Comparison of ENCODE assay signal across 4 cellular contexts in genomic region chr17:46953191-46953590, GRCh38. TPM values are rescaled to one million over a fixed set of nuclear protein-coding genes. Genes with fewer than 3 reads are reported as not detected.
"Had no signal": no experiment of that assay in that cellular context is flagged by ENCODE, and none has a peak within 500 bp of the region (broad histone marks: within the 10 kb centered on the region; RNA-seq: fewer than 3 reads in every experiment).

No MANE protein-coding gene starts in this region.

RNA-seq across cellular contexts. Expression of gene RPRML, which starts 25.9 kb away (rescaled TPM):
- total RNA-seq: LHCN-M2, M059J, MCF 10A, NCI-H460 had no signal
